Comparison of ENCODE assay signal across 9 cellular contexts in the genomic region with DNA sequence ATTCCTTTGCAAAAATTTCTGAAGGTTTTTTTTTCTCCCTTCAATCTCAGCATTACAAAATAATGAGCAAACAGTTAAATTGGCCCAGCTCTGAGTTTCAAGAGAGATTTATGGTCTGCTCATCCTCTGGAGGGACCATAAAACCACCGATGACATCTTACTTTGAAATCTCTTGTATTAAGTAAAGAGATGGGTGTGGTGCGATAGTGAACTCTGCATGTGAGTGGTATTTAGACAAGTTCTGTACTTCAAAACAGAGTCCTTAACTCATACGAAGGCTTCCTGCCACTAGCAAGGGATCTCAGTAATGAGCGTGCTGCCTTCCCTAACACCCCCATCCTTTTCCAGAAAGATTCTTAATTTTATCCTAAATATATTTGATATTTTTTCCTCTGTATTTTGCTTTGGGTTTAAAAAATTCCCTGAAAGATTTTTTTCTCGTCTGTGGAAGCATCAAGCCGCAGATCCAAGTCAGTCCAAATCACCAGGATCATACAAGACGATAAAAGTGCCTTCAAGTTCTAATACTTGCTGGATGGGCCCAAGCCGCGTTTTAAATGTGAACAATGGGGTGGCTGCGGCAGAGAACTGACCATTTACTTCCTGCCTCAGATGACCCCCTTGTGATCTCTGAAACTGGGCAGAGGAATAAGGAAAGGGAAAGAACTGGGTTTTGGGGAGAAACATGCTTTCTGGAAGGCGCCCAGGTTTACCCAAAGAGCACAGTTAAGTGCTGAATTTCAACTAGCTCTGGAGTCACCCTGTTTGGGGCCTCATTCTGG. TPM values are rescaled to one million over a fixed set of nuclear protein-coding genes. Genes with fewer than 3 reads are reported as not detected.
A peak's percentile ranks its signal among the peaks of the same experiment; 100 is the strongest.
DNase-seq lines count a peak whose midpoint lies in the region; ATAC-seq and TF ChIP-seq lines count a peak whose summit lies in the region.
"Had no signal": no experiment of that assay in that cellular context is flagged by ENCODE, and none has a peak within 500 bp of the region (broad histone marks: within the 10 kb centered on the region; RNA-seq: fewer than 3 reads in every experiment).

No MANE protein-coding gene starts in this region.

- no peak overlapping the region for H3K23ac ChIP-seq in H9 (ENCODE audit: insufficient read length, low read depth, low read length)

- DNase-seq in H9 (no peak), islet precursor cell (peak; percentile 43), DMS153 (lab: John Stamatoyannopoulos, UW) (no peak)
- DNase-seq in activated T-helper 2 cell treated with anti-CD3 and anti-CD28 coated beads, Interferon-gamma antibody, Interleukin-2, Interleukin-4, amounts not matched to agents 10 μg/mL and 5 μg/mL and 100 μg/mL, durations not matched to agents 14 hours and 24 hours and 36 hours (ENCODE audit: low spot score) = no peak
- DNase-seq in stimulated activated naive CD4-positive, alpha-beta T cell treated with Interleukin-2 at 50 U/mL for 16 hours (lab: John Stamatoyannopoulos, UW) = no peak
- no peak for DNase-seq in stimulated activated CD4-positive, alpha-beta T cell treated with anti-CD3 and anti-CD28 coated beads, Interleukin-2, amount 100 ng/mL, for 48 hours
- DNase-seq: NCI-H82 had no signal

- peak overlapping the region; percentile 37 for H3K4me2 ChIP-seq in H9 (ENCODE audit: insufficient read depth, insufficient read length, low read length)

- no peak overlapping the region for H2AFZ ChIP-seq in H9 (ENCODE audit: low read length)

- H3K14ac ChIP-seq in H9 (ENCODE audit: insufficient read depth, low read length) = peak overlapping the region; percentile 21; the same call in 1 of the 2 replicates

- H3K4me1 ChIP-seq in H9 (ENCODE audit: insufficient read depth, low read length) (peaks cover 5% of the 10 kb centered on the region; the same call in 1 of the 2 replicates), skeletal muscle tissue (ENCODE audit: control insufficient read depth in 3 of 3, insufficient read depth in 3 of 3, low read length in 3 of 3) (peaks cover 11 to 24% (median 21%) of the 10 kb centered on the region in 3 donors)

- WGBS in H9 (ENCODE audit: extremely low coverage, insufficient read length, low lambda C conversion rate) = no CpG with 5 or more reads among the region's 11 CpGs

- no peaks in the 10 kb centered on the region; a peak in 1 of 5 replicates for H3K9me3 Mint-ChIP-seq in H9
- H3K9me3 Mint-ChIP-seq in activated T-helper 2 cell treated with anti-CD3 and anti-CD28 coated beads, Interferon-gamma antibody, Interleukin-2, Interleukin-4, amounts not matched to agents 10 μg/mL and 5 μg/mL and 100 μg/mL, durations not matched to agents 14 hours and 24 hours and 36 hours = no peaks in the 10 kb centered on the region

- H3K18ac ChIP-seq in H9 (ENCODE audit: insufficient read length, low read depth, low read length) = peak overlapping the region; percentile 32

- H4K91ac ChIP-seq in H9 (ENCODE audit: insufficient read length, low read depth, low read length) = no peak overlapping the region

- H3K4me1 Mint-ChIP-seq in H9 = peaks cover 43 to 58% of the 10 kb centered on the region in 2 experiments
- peaks cover 2% of the 10 kb centered on the region for H3K4me1 Mint-ChIP-seq in activated T-helper 2 cell treated with anti-CD3 and anti-CD28 coated beads, Interferon-gamma antibody, Interleukin-2, Interleukin-4, amounts not matched to agents 10 μg/mL and 5 μg/mL and 100 μg/mL, durations not matched to agents 14 hours and 24 hours and 36 hours (ENCODE audit: low read depth)

- H4K5ac ChIP-seq in H9 (ENCODE audit: insufficient read length, low read depth, low read length) = no peak overlapping the region

- H3T11ph ChIP-seq in H9 (ENCODE audit: low read length) = no peak overlapping the region

- H2BK5ac ChIP-seq in H9 (ENCODE audit: insufficient read length, low read length) = no peak overlapping the region

- no peak overlapping the region for H2BK120ac ChIP-seq in H9 (ENCODE audit: low read depth, low read length, poor library complexity, severe bottlenecking)

- H3K4me3 ChIP-seq in skeletal muscle tissue (ENCODE audit: low read length in 3 of 3) = peak overlapping the region; percentile 66 to 69 (median 67)

- H2BK12ac ChIP-seq in H9 (ENCODE audit: insufficient read length, low read depth, low read length) = no peak overlapping the region

- H3K27me3 Mint-ChIP-seq in H9 (ENCODE audit: low read depth) = peaks cover 29% of the 10 kb centered on the region
- peaks cover 74% of the 10 kb centered on the region for H3K27me3 Mint-ChIP-seq in activated T-helper 2 cell treated with anti-CD3 and anti-CD28 coated beads, Interferon-gamma antibody, Interleukin-2, Interleukin-4, amounts not matched to agents 10 μg/mL and 5 μg/mL and 100 μg/mL, durations not matched to agents 14 hours and 24 hours and 36 hours (ENCODE audit: low read depth)

- H3K56ac ChIP-seq in H9 (ENCODE audit: insufficient read length, low read depth, low read length) = no peak overlapping the region

- H2AK5ac ChIP-seq in H9 (ENCODE audit: insufficient read length, low read length) = no peak overlapping the region

- no peaks in the 10 kb centered on the region for H3K36me3 ChIP-seq in skeletal muscle tissue (ENCODE audit: control insufficient read depth in 3 of 3, insufficient read depth in 3 of 3, low read length in 3 of 3)

- H4K20me1 ChIP-seq in H9 (ENCODE audit: control insufficient read depth, insufficient read depth, insufficient read length) = no peaks in the 10 kb centered on the region

- H3K9me3 ChIP-seq in H9 (ENCODE audit: control insufficient read depth, low read depth, low read length) = no peaks in the 10 kb centered on the region
- H3K9me3 ChIP-seq in skeletal muscle tissue (ENCODE audit: control insufficient read depth in 3 of 3, low read length in 3 of 3) = no peaks in the 10 kb centered on the region

- no peaks in the 10 kb centered on the region for H3K79me1 ChIP-seq in H9 (ENCODE audit: insufficient read depth, low read depth, low read length, poor library complexity, severe bottlenecking)

- no peak overlapping the region for H4K8ac ChIP-seq in H9 (replicated peaks; ENCODE audit: insufficient read length, low read depth, low read length)

- peaks cover 7% of the 10 kb centered on the region for H3K23me2 ChIP-seq in H9 (ENCODE audit: insufficient read length, low read depth, low read length, poor library complexity, severe bottlenecking)

- H3K79me2 ChIP-seq in H9 (ENCODE audit: insufficient read depth, low read length) = 0 out of 2 replicates have a peak, but pooled peaks cover 1% of the 10 kb centered on the region

- peaks cover 10% of the 10 kb centered on the region; the same call in 1 of the 2 replicates for H3K27me3 ChIP-seq in H9 (ENCODE audit: insufficient read depth, low read length)
- H3K27me3 ChIP-seq in skeletal muscle tissue (ENCODE audit: control insufficient read depth in 3 of 3, insufficient read depth in 3 of 3, low read length in 3 of 3) = peaks cover 9 to 24% (median 22%) of the 10 kb centered on the region in 3 donors

- no peak overlapping the region for H2BK15ac ChIP-seq in H9 (ENCODE audit: low read depth, low read length)

- intact Hi-C loops in activated T-helper 2 cell treated with anti-CD3 and anti-CD28 coated beads, Interferon-gamma antibody, Interleukin-2, Interleukin-4, amounts not matched to agents 10 μg/mL and 5 μg/mL and 100 μg/mL, durations not matched to agents 14 hours and 24 hours and 36 hours (cut with micrococcal nuclease) = no loop called here

- no peak for ATAC-seq in HG03354 (IDR thresholded peaks at IDR 0.05; ENCODE audit: poor library complexity, severe bottlenecking, unreplicated experiment)

- H3K4ac ChIP-seq in H9 (ENCODE audit: low read depth, low read length) = no peak overlapping the region

- peaks cover 0 to 48% (median 27%) of the 10 kb centered on the region in 3 experiments; a peak in 6 of 7 replicates for H3K36me3 Mint-ChIP-seq in H9 (ENCODE audit: insufficient read depth in 1 of 3, low read depth in 3 of 3)
- no peaks in the 10 kb centered on the region for H3K36me3 Mint-ChIP-seq in activated T-helper 2 cell treated with anti-CD3 and anti-CD28 coated beads, Interferon-gamma antibody, Interleukin-2, Interleukin-4, amounts not matched to agents 10 μg/mL and 5 μg/mL and 100 μg/mL, durations not matched to agents 14 hours and 24 hours and 36 hours (ENCODE audit: low read depth)

- H2BK20ac ChIP-seq in H9 (ENCODE audit: low read depth, low read length, poor library complexity, severe bottlenecking) = no peak overlapping the region

- no peak overlapping the region for H3K27ac ChIP-seq in H9 (ENCODE audit: insufficient read length, low read depth, low read length)
- H3K27ac ChIP-seq in skeletal muscle tissue (ENCODE audit: low read depth, low read length) = peak overlapping the region; percentile 79

- peak overlapping the region in 2 of 3 experiments; percentile 84 to 88; a peak in 3 of 7 replicates for H3K27ac Mint-ChIP-seq in H9
- no peak overlapping the region for H3K27ac Mint-ChIP-seq in activated T-helper 2 cell treated with anti-CD3 and anti-CD28 coated beads, Interferon-gamma antibody, Interleukin-2, Interleukin-4, amounts not matched to agents 10 μg/mL and 5 μg/mL and 100 μg/mL, durations not matched to agents 14 hours and 24 hours and 36 hours

- peak overlapping the region; percentile 2 for H3K9ac ChIP-seq in H9 (ENCODE audit: extremely low read depth, insufficient read length, low read length)
- peak overlapping the region; percentile 69 to 81 (median 74) for H3K9ac ChIP-seq in skeletal muscle tissue (ENCODE audit: low read depth in 1 of 3, low read length in 3 of 3)

- TF ChIP-seq CTCF in H9 (conservative IDR thresholded peaks at IDR 0.05) = no peak

- peak overlapping the region; percentile 84 to 94 for H3K4me3 Mint-ChIP-seq in H9
- H3K4me3 Mint-ChIP-seq in activated T-helper 2 cell treated with anti-CD3 and anti-CD28 coated beads, Interferon-gamma antibody, Interleukin-2, Interleukin-4, amounts not matched to agents 10 μg/mL and 5 μg/mL and 100 μg/mL, durations not matched to agents 14 hours and 24 hours and 36 hours (ENCODE audit: low read depth) = peak overlapping the region; percentile 54

RNA-seq across cellular contexts. Expression of gene FAM20A, which starts 1.9 kb away (rescaled TPM):
- total RNA-seq in H9 (2021) (33.5 and 34.4 TPM in 2 replicates), skeletal muscle tissue (5.2 TPM)
- not detected in 2 replicates for total RNA-seq in activated T-helper 2 cell treated with anti-CD3 and anti-CD28 coated beads, Interferon-gamma antibody, Interleukin-2, Interleukin-4, amounts not matched to agents 10 μg/mL and 5 μg/mL and 100 μg/mL, durations not matched to agents 14 hours and 24 hours and 36 hours
